In the genomic region with DNA sequence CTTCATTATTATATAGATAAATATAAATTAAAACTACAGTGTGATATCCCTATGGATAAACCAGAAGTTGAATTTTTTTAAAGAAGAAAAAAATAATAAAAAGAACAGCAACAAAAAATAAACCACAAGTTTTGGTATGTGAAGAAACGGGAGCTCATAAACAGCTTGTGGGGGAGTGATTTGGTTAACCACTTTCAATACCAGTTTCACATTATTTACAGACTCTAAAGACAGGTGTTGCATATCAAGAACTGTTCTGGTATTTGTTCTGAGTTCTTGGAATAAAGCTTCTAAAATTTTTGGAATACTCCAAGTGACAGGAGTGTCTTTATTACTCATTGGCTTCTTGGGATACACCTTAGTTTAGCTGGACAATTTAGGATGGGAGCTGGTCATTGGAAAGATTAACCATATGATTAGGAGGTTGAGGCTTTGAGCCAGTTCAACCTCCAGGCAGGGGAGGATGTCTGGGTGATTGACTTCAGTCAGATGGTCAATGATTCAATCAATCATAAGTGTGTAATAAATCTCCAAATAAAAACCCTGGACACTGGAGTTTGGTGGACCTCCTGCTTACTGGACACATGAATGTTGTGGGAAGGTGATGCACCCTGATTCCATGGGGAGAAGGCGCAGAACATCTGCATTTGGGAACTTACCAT, we compare ENCODE assay signal across 17 cellular contexts.
A peak's percentile ranks its signal among the peaks of the same experiment; 100 is the strongest.
DNase-seq lines count a peak whose midpoint lies in the region; ATAC-seq and TF ChIP-seq lines count a peak whose summit lies in the region.
"Had no signal": no experiment of that assay in that cellular context is flagged by ENCODE, and none has a peak within 500 bp of the region (broad histone marks: within the 10 kb centered on the region; RNA-seq: fewer than 3 reads in every experiment).

No MANE protein-coding gene starts in this region.

- no peaks in the 10 kb centered on the region for H3K36me3 Mint-ChIP-seq in T-helper 2 cell treated with Interferon-gamma antibody and Interleukin-4, amounts not matched to agents 5 μg/mL and 100 μg/mL, for 36 hours (ENCODE audit: low read depth)
- H3K36me3 Mint-ChIP-seq in activated naive CD4-positive, alpha-beta T cell treated with anti-CD3 and anti-CD28 coated beads for 36 hours (ENCODE audit: low read depth) = no peaks in the 10 kb centered on the region
- H3K36me3 Mint-ChIP-seq: activated naive CD8-positive, alpha-beta T cell treated with anti-CD3 and anti-CD28 coated beads for 36 hours had no signal

- no peak overlapping the region for H3K4me3 ChIP-seq in colonic mucosa
- H3K4me3 ChIP-seq: right lobe of liver, SK-N-MC had no signal

- no peaks in the 10 kb centered on the region for H3K9me3 ChIP-seq in colonic mucosa
- H3K9me3 ChIP-seq: BE2C, right lobe of liver had no signal

- no peaks in the 10 kb centered on the region for H3K36me3 ChIP-seq in colonic mucosa
- H3K36me3 ChIP-seq: BE2C, right lobe of liver, WERI-Rb-1 had no signal

- peaks cover 4% of the 10 kb centered on the region for H3K9me3 Mint-ChIP-seq in T-helper 2 cell treated with Interferon-gamma antibody and Interleukin-4, amounts not matched to agents 5 μg/mL and 100 μg/mL, for 36 hours
- no peaks in the 10 kb centered on the region for H3K9me3 Mint-ChIP-seq in activated naive CD4-positive, alpha-beta T cell treated with anti-CD3 and anti-CD28 coated beads for 36 hours
- H3K9me3 Mint-ChIP-seq: activated naive CD8-positive, alpha-beta T cell treated with anti-CD3 and anti-CD28 coated beads for 36 hours; nephron progenitor cell had no signal

- peak; percentile 79 for ATAC-seq in GM18873 (IDR thresholded peaks at IDR 0.05; ENCODE audit: low FRiP score, unreplicated experiment)
- peak; percentile 78 for ATAC-seq in GM21526 (IDR thresholded peaks at IDR 0.05; ENCODE audit: low FRiP score, unreplicated experiment)
- ATAC-seq in HG03025 (IDR thresholded peaks at IDR 0.05; ENCODE audit: low FRiP score, unreplicated experiment) = peak; percentile 82
- peak; percentile 77 for ATAC-seq in HG03575 (IDR thresholded peaks at IDR 0.05; ENCODE audit: extremely low read depth, insufficient number of reproducible peaks, low FRiP score, unreplicated experiment)
- ATAC-seq: left colon, right lobe of liver had no signal

- H3K27me3 ChIP-seq in colonic mucosa = no peaks in the 10 kb centered on the region
- H3K27me3 ChIP-seq: BE2C, right lobe of liver had no signal

- H3K4me1 ChIP-seq in colonic mucosa = no peaks in the 10 kb centered on the region
- H3K4me1 ChIP-seq: BE2C, right lobe of liver had no signal

- no peak overlapping the region for H3K9ac ChIP-seq in colonic mucosa (ENCODE audit: low read depth in 2 of 2, low read length in 2 of 2)

- no peaks in the 10 kb centered on the region for H3K27me3 Mint-ChIP-seq in T-helper 2 cell treated with Interferon-gamma antibody and Interleukin-4, amounts not matched to agents 5 μg/mL and 100 μg/mL, for 36 hours (ENCODE audit: low read depth)
- no peaks in the 10 kb centered on the region for H3K27me3 Mint-ChIP-seq in activated naive CD4-positive, alpha-beta T cell treated with anti-CD3 and anti-CD28 coated beads for 36 hours (ENCODE audit: low read depth)
- H3K27me3 Mint-ChIP-seq: activated naive CD8-positive, alpha-beta T cell treated with anti-CD3 and anti-CD28 coated beads for 36 hours had no signal

- no peak for TF ChIP-seq CTCF in colonic mucosa (IDR thresholded peaks at IDR 0.05)

- peaks cover 2% of the 10 kb centered on the region for H3K4me1 Mint-ChIP-seq in T-helper 2 cell treated with Interferon-gamma antibody and Interleukin-4, amounts not matched to agents 5 μg/mL and 100 μg/mL, for 36 hours (ENCODE audit: low read depth)
- H3K4me1 Mint-ChIP-seq in activated naive CD4-positive, alpha-beta T cell treated with anti-CD3 and anti-CD28 coated beads for 36 hours (ENCODE audit: low read depth) = no peaks in the 10 kb centered on the region
- H3K4me1 Mint-ChIP-seq: activated naive CD8-positive, alpha-beta T cell treated with anti-CD3 and anti-CD28 coated beads for 36 hours; nephron progenitor cell had no signal

- DNase-seq in T-helper 2 cell treated with Interferon-gamma antibody and Interleukin-4, amounts not matched to agents 5 μg/mL and 100 μg/mL, for 36 hours (ENCODE audit: low spot score) = no peak
- DNase-seq in colonic mucosa (no peak), cerebellum (ENCODE audit: low spot score) (no peak)
- no peak for DNase-seq in activated naive CD4-positive, alpha-beta T cell treated with anti-CD3 and anti-CD28 coated beads for 36 hours
- DNase-seq: activated naive CD8-positive, alpha-beta T cell treated with anti-CD3 and anti-CD28 coated beads for 36 hours; BE2C; Kasumi-1; left colon; NCI-H2081; nephron progenitor cell; right lobe of liver; WERI-Rb-1 had no signal

- CTCF ChIA-PET in activated naive CD4-positive, alpha-beta T cell treated with anti-CD3 and anti-CD28 coated beads for 36 hours (lab: Charles Lee) = no interaction called here

- no peak overlapping the region for H3K27ac Mint-ChIP-seq in T-helper 2 cell treated with Interferon-gamma antibody and Interleukin-4, amounts not matched to agents 5 μg/mL and 100 μg/mL, for 36 hours
- H3K27ac Mint-ChIP-seq in activated naive CD4-positive, alpha-beta T cell treated with anti-CD3 and anti-CD28 coated beads for 36 hours = no peak overlapping the region
- H3K27ac Mint-ChIP-seq: activated naive CD8-positive, alpha-beta T cell treated with anti-CD3 and anti-CD28 coated beads for 36 hours; nephron progenitor cell had no signal

- H3K27ac ChIP-seq in colonic mucosa = no peak overlapping the region
- H3K27ac ChIP-seq: right lobe of liver, SK-N-MC, WERI-Rb-1 had no signal

- intact Hi-C loops in colonic mucosa (cut with DNase I) = no loop called here
- intact Hi-C loops in activated naive CD4-positive, alpha-beta T cell treated with anti-CD3 and anti-CD28 coated beads for 36 hours (cut with micrococcal nuclease) = no loop called here

- H3K4me3 Mint-ChIP-seq in T-helper 2 cell treated with Interferon-gamma antibody and Interleukin-4, amounts not matched to agents 5 μg/mL and 100 μg/mL, for 36 hours = no peak overlapping the region
- H3K4me3 Mint-ChIP-seq in activated naive CD4-positive, alpha-beta T cell treated with anti-CD3 and anti-CD28 coated beads for 36 hours = no peak overlapping the region
- H3K4me3 Mint-ChIP-seq: activated naive CD8-positive, alpha-beta T cell treated with anti-CD3 and anti-CD28 coated beads for 36 hours; nephron progenitor cell had no signal
